1 cellular context compared by ENCODE assay signal in the genomic region with DNA sequence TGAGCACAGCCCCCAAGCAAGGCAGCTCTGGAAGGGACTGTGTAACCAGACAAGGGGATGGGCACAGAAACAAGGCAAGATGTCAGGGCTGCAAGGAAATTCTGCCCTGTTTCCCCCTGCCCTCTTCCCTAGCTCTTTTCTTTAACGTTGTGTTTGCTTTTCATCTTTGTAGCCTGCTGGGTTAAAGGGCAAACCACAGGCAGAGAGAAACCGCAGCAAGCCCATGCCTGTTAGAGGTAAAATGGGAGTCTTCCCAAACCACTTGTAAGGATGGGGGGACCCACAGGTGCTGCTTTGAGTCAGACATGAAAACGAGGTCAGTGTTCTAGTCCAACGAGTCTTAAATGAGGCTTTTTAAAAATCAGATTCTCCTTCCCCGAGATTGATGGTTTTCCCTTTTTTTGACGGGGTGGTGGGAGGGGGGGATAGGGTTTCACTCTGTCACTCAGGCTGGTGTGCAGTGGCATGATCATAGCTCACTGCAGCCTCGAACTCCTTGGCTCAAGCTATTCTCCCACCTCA.
TF ChIP-seq lines count a peak whose summit lies in the region.

No MANE protein-coding gene starts in this region.

TF ChIP-seq in IMR-90, 13 proteins besides CTCF, POLR2A, EP300 and RAD21:
- TF ChIP-seq SMC3 (IDR thresholded peaks at IDR 0.05; ENCODE audit: low read depth, low read length) (no peak), RCOR1 (IDR thresholded peaks at IDR 0.05; ENCODE audit: insufficient replicate concordance, low read length) (no peak), CEBPB (IDR thresholded peaks at IDR 0.05; ENCODE audit: low read depth, low read length) (no peak), FOS (IDR thresholded peaks at IDR 0.05; ENCODE audit: low read depth, low read length) (no peak), MXI1 (IDR thresholded peaks at IDR 0.05; ENCODE audit: borderline replicate concordance, low read depth, low read length) (no peak), MAZ (IDR thresholded peaks at IDR 0.05; ENCODE audit: borderline replicate concordance, low read depth, low read length) (no peak), BHLHE40 (IDR thresholded peaks at IDR 0.05; ENCODE audit: low read depth, low read length) (no peak), CHD1 (IDR thresholded peaks at IDR 0.05; ENCODE audit: low read depth, low read length) (no peak), MAFK (IDR thresholded peaks at IDR 0.05; ENCODE audit: low read depth, low read length) (no peak), RFX5 (IDR thresholded peaks at IDR 0.05; ENCODE audit: low read depth, low read length) (no peak), NFE2L2 (IDR thresholded peaks at IDR 0.05; ENCODE audit: low read depth, low read length) (no peak)
- TF ChIP-seq, protein P1, sequence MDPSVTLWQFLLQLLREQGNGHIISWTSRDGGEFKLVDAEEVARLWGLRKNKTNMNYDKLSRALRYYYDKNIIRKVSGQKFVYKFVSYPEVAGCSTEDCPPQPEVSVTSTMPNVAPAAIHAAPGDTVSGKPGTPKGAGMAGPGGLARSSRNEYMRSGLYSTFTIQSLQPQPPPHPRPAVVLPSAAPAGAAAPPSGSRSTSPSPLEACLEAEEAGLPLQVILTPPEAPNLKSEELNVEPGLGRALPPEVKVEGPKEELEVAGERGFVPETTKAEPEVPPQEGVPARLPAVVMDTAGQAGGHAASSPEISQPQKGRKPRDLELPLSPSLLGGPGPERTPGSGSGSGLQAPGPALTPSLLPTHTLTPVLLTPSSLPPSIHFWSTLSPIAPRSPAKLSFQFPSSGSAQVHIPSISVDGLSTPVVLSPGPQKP (IDR thresholded peaks at IDR 0.05; ENCODE audit: borderline replicate concordance, low read depth, low read length), result no peak
- TF ChIP-seq, protein P2, sequence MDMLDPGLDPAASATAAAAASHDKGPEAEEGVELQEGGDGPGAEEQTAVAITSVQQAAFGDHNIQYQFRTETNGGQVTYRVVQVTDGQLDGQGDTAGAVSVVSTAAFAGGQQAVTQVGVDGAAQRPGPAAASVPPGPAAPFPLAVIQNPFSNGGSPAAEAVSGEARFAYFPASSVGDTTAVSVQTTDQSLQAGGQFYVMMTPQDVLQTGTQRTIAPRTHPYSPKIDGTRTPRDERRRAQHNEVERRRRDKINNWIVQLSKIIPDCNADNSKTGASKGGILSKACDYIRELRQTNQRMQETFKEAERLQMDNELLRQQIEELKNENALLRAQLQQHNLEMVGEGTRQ (IDR thresholded peaks at IDR 0.05; ENCODE audit: low read depth, low read length), result no peak
TF ChIP-seq in IMR-90: peak in this region for 0.
